ENCODE assay signal across 8 cellular contexts in genomic region chr20:5448449-5449118, GRCh38.
A peak's percentile ranks its signal among the peaks of the same experiment; 100 is the strongest.
DNase-seq lines count a peak whose midpoint lies in the region; ATAC-seq, FAIRE-seq and TF ChIP-seq lines count a peak whose summit lies in the region.

No MANE protein-coding gene starts in this region.

- peak; percentile 51 for FAIRE-seq in A204.1 (lab: Jason Lieb, UNC)

- H3K36me3 Mint-ChIP-seq in activated CD4-positive, alpha-beta T cell treated with anti-CD3 and anti-CD28 coated beads, Interleukin-2, amount 10 ng/mL, durations not matched to agents 7 days and 5 days (ENCODE audit: low read depth), result no peaks in the 10 kb centered on the region
- no peaks in the 10 kb centered on the region for H3K36me3 Mint-ChIP-seq in mesothelial cell of epicardium
- H3K36me3 Mint-ChIP-seq in stimulated activated memory B cell treated with anti-CD40 and anti-IgM and Interleukin-4, amounts not matched to agents 10 μg/mL and 1 μg/mL and 100 μg/mL, for 72 hours, result no peaks in the 10 kb centered on the region

- no peak overlapping the region for H3K4me3 ChIP-seq in GM12865 (ENCODE audit: low read depth, low read length)

- ATAC-seq in stimulated activated memory B cell treated with anti-CD40 and anti-IgM and Interleukin-4, amounts not matched to agents 10 μg/mL and 1 μg/mL and 100 μg/mL, for 72 hours, result no peak

- CTCF ChIA-PET in activated CD4-positive, alpha-beta T cell treated with anti-CD3 and anti-CD28 coated beads, Interleukin-2, amount 10 ng/mL, durations not matched to agents 7 days and 5 days (lab: Charles Lee), result interaction anchor here (0.5 to 2.0 kb wide), 6 partner anchors 12 to 386 kb away, joined by 3 to 7 read pairs (median 3); no protein-coding TSS in a partner anchor

- TF ChIP-seq CTCF in GM12865 (IDR thresholded peaks at IDR 0.05; ENCODE audit: insufficient read depth, low read depth, low read length, missing control alignments) (peak; percentile 75), mesothelial cell of epicardium (IDR thresholded peaks at IDR 0.05; ENCODE audit: unreplicated experiment) (peak; percentile 86)

- H3K9me3 Mint-ChIP-seq in activated CD4-positive, alpha-beta T cell treated with anti-CD3 and anti-CD28 coated beads, Interleukin-2, amount 10 ng/mL, durations not matched to agents 7 days and 5 days, result no peaks in the 10 kb centered on the region
- no peaks in the 10 kb centered on the region for H3K9me3 Mint-ChIP-seq in mesothelial cell of epicardium
- no peaks in the 10 kb centered on the region for H3K9me3 Mint-ChIP-seq in stimulated activated memory B cell treated with anti-CD40 and anti-IgM and Interleukin-4, amounts not matched to agents 10 μg/mL and 1 μg/mL and 100 μg/mL, for 72 hours

- H3K27ac Mint-ChIP-seq in activated CD4-positive, alpha-beta T cell treated with anti-CD3 and anti-CD28 coated beads, Interleukin-2, amount 10 ng/mL, durations not matched to agents 7 days and 5 days, result no peak overlapping the region
- H3K27ac Mint-ChIP-seq in mesothelial cell of epicardium, result no peak overlapping the region
- H3K27ac Mint-ChIP-seq in stimulated activated memory B cell treated with anti-CD40 and anti-IgM and Interleukin-4, amounts not matched to agents 10 μg/mL and 1 μg/mL and 100 μg/mL, for 72 hours, result no peak overlapping the region

- no peaks in the 10 kb centered on the region for H3K4me1 Mint-ChIP-seq in activated CD4-positive, alpha-beta T cell treated with anti-CD3 and anti-CD28 coated beads, Interleukin-2, amount 10 ng/mL, durations not matched to agents 7 days and 5 days
- H3K4me1 Mint-ChIP-seq in mesothelial cell of epicardium, result peaks cover 7% of the 10 kb centered on the region
- peaks cover 8% of the 10 kb centered on the region for H3K4me1 Mint-ChIP-seq in stimulated activated memory B cell treated with anti-CD40 and anti-IgM and Interleukin-4, amounts not matched to agents 10 μg/mL and 1 μg/mL and 100 μg/mL, for 72 hours

- POLR2A ChIA-PET in activated CD4-positive, alpha-beta T cell treated with anti-CD3 and anti-CD28 coated beads, Interleukin-2, amount 10 ng/mL, durations not matched to agents 7 days and 5 days (lab: Charles Lee), result no interaction called here

- DNase-seq in GM12865 (ENCODE audit: low read depth) (peak; percentile 59), NCI-H1930 (lab: John Stamatoyannopoulos, UW) (peak; percentile 12 to 40), ecto neural progenitor cell (ENCODE audit: low spot score) (peak; percentile 68), mesothelial cell of epicardium (ENCODE audit: low spot score in 2 of 2, unreplicated experiment in 2 of 2) (peak in 1 of 2 experiments; percentile 78)
- peak; percentile 54 for DNase-seq in activated CD4-positive, alpha-beta T cell treated with anti-CD3 and anti-CD28 coated beads, Interleukin-2, amount 10 ng/mL, durations not matched to agents 7 days and 5 days
- peak in 4 of 6 experiments; percentile 4 to 25 (median 7) for DNase-seq in stimulated activated naive CD4-positive, alpha-beta T cell (lab: John Stamatoyannopoulos, UW)

- peaks cover 12% of the 10 kb centered on the region for H3K27me3 Mint-ChIP-seq in activated CD4-positive, alpha-beta T cell treated with anti-CD3 and anti-CD28 coated beads, Interleukin-2, amount 10 ng/mL, durations not matched to agents 7 days and 5 days
- peaks cover 26% of the 10 kb centered on the region for H3K27me3 Mint-ChIP-seq in mesothelial cell of epicardium (ENCODE audit: low read depth)
- peaks cover 23% of the 10 kb centered on the region for H3K27me3 Mint-ChIP-seq in stimulated activated memory B cell treated with anti-CD40 and anti-IgM and Interleukin-4, amounts not matched to agents 10 μg/mL and 1 μg/mL and 100 μg/mL, for 72 hours

- no peak overlapping the region for H3K4me3 Mint-ChIP-seq in activated CD4-positive, alpha-beta T cell treated with anti-CD3 and anti-CD28 coated beads, Interleukin-2, amount 10 ng/mL, durations not matched to agents 7 days and 5 days
- no peak overlapping the region for H3K4me3 Mint-ChIP-seq in mesothelial cell of epicardium
- no peak overlapping the region for H3K4me3 Mint-ChIP-seq in stimulated activated memory B cell treated with anti-CD40 and anti-IgM and Interleukin-4, amounts not matched to agents 10 μg/mL and 1 μg/mL and 100 μg/mL, for 72 hours
